15 cellular contexts compared by ENCODE assay signal in genomic region chr7:99121496-99122021, GRCh38. TPM values are rescaled to one million over a fixed set of nuclear protein-coding genes. Genes with fewer than 3 reads are reported as not detected.
DNase-seq lines count a peak whose midpoint lies in the region; ATAC-seq, FAIRE-seq and TF ChIP-seq lines count a peak whose summit lies in the region.
"Had no signal": no experiment of that assay in that cellular context is flagged by ENCODE, and none has a peak within 500 bp of the region (broad histone marks: within the 10 kb centered on the region; RNA-seq: fewer than 3 reads in every experiment).

No MANE protein-coding gene starts in this region.

- DNase-seq in HepG2 (ENCODE audit: low spot score): no peak
- peak; percentile 90 for DNase-seq in fibroblast of villous mesenchyme (ENCODE audit: low read depth)
- DNase-seq in trophoblast cell: peak in 1 of 2 donors; percentile 35
- DNase-seq in aorta: peak in 1 of 2 donors; percentile 64
- no peak for DNase-seq in MG63
- DNase-seq in GM19238 (ENCODE audit: insufficient read length, low spot score): no peak
- DNase-seq in globus pallidus (ENCODE audit: low spot score): no peak
- DNase-seq: activated naive CD4-positive, alpha-beta T cell treated with anti-CD3 and anti-CD28 coated beads for 36 hours; cortex of kidney; islet precursor cell; thyroid gland had no signal

- no peak overlapping the region for H4K12ac ChIP-seq in trophoblast cell (ENCODE audit: low read depth, low read length)

- no peak overlapping the region for H2BK12ac ChIP-seq in trophoblast cell (ENCODE audit: low read length)

- H2AFZ ChIP-seq in HepG2 (ENCODE audit: low read length) (no peak overlapping the region), trophoblast cell (ENCODE audit: insufficient read depth, low read length, poor library complexity) (no peak overlapping the region)

- CTCF ChIA-PET in HepG2 (lab: Yijun Ruan, JAX; ENCODE audit: low intra/inter-chr PET ratio, low total read pairs): no interaction called here

- H3K4me2 ChIP-seq in HepG2 (ENCODE audit: low read depth, low read length) (no peak overlapping the region), trophoblast cell (ENCODE audit: low read length) (no peak overlapping the region)

- no peak overlapping the region for H3K27ac ChIP-seq in liver (ENCODE audit: low read depth in 1 of 2, low read length in 2 of 2)
- H3K27ac ChIP-seq in HepG2 (ENCODE audit: extremely low read length, insufficient read depth, low read length): no peak overlapping the region
- H3K27ac ChIP-seq in trophoblast cell (ENCODE audit: low read depth, low read length): no peak overlapping the region
- peak overlapping the region; percentile 2 to 80 for H3K27ac ChIP-seq in aorta (ENCODE audit: low read depth in 1 of 2, low read length in 2 of 2)
- H3K27ac ChIP-seq: thyroid gland had no signal

- TF ChIP-seq CTCF in liver (IDR thresholded peaks at IDR 0.05; ENCODE audit: low read depth, low read length, missing input control) (no peak), HepG2 (CRISPR knock-in tag; IDR thresholded peaks at IDR 0.05) (no peak), fibroblast of villous mesenchyme (IDR thresholded peaks at IDR 0.05; ENCODE audit: insufficient read depth, low read depth, low read length) (no peak)

- no peak overlapping the region for H2BK5ac ChIP-seq in trophoblast cell (ENCODE audit: low read depth, low read length, poor library complexity)

- no peak overlapping the region for H3K23ac ChIP-seq in trophoblast cell (ENCODE audit: low read length)

- TF ChIP-seq RAD21 in liver (IDR thresholded peaks at IDR 0.05): no peak
- no peak for TF ChIP-seq RAD21 in HepG2 (CRISPR knock-in tag; IDR thresholded peaks at IDR 0.05)

- 88% methylated on average over 13 of the region's 13 CpGs for WGBS in liver
- WGBS in HepG2 (ENCODE audit: low lambda C conversion rate): 95% methylated on average over 13 of the region's 13 CpGs
- no CpG with 5 or more reads among the region's 13 CpGs for WGBS in trophoblast cell (ENCODE audit: extremely low coverage, insufficient coverage, insufficient read length)
- WGBS in aorta, 2 donors: 13 to 14% methylated on average over 13 of the region's 13 CpGs

- H4K91ac ChIP-seq in trophoblast cell (ENCODE audit: low read depth, low read length): no peak overlapping the region

- H3K4me3 ChIP-seq in liver (ENCODE audit: low read depth in 1 of 3, low read length in 3 of 3) (no peak overlapping the region), HepG2 (replicated peaks in 1 of 3; ENCODE audit: insufficient read depth in 1 of 3, low read depth in 2 of 3, low read length in 3 of 3) (no peak overlapping the region), fibroblast of villous mesenchyme (ENCODE audit: low read depth, low read length) (peak overlapping the region; percentile 33), trophoblast cell (ENCODE audit: low read depth, low read length) (no peak overlapping the region), aorta (ENCODE audit: low read length in 2 of 2) (peak overlapping the region in 1 of 2 donors; percentile 21), MG63 (no peak overlapping the region)
- H3K4me3 ChIP-seq: thyroid gland had no signal

- BruUV-seq in HepG2 (replicated peaks; lab: Mats Ljungman, UMichigan): no TSS peak

- peak overlapping the region; percentile 38 for H3K4ac ChIP-seq in trophoblast cell (ENCODE audit: low read depth, low read length)

- H3K79me1 ChIP-seq in trophoblast cell (ENCODE audit: low read length): peaks cover 6% of the 10 kb centered on the region

- H4K20me1 ChIP-seq in HepG2 (ENCODE audit: insufficient read depth, low read length): 0 out of 2 replicates have a peak, but pooled peaks cover 3% of the 10 kb centered on the region

- no peak for FAIRE-seq in HepG2 (lab: Jason Lieb, UNC)
- FAIRE-seq: A204.1, frontal cortex, H1 had no signal

- H3K36me3 ChIP-seq in liver (ENCODE audit: control insufficient read depth in 4 of 4, insufficient read depth in 3 of 4, low read depth in 1 of 4, low read length in 3 of 4) (peaks cover 0 to 3% (median 0%) of the 10 kb centered on the region in 4 donors), HepG2 (replicated peaks in 1 of 2; ENCODE audit: control insufficient read depth in 1 of 2, insufficient read depth in 2 of 2, low read length in 2 of 2) (no peaks in the 10 kb centered on the region; a peak in 1 of 5 replicates), trophoblast cell (ENCODE audit: control insufficient read depth in 1 of 2, insufficient read depth in 2 of 2, low read length in 2 of 2) (peaks cover 3 to 6% of the 10 kb centered on the region in 2 experiments), aorta (ENCODE audit: control insufficient read depth in 1 of 2, insufficient read depth in 2 of 2, low read length in 1 of 2) (no peaks in the 10 kb centered on the region), MG63 (peaks cover 5% of the 10 kb centered on the region; the same call in 1 of the 2 replicates)
- H3K36me3 ChIP-seq: thyroid gland had no signal

- no peak overlapping the region for H2BK120ac ChIP-seq in trophoblast cell (ENCODE audit: insufficient read depth, low read length, poor library complexity)

- POLR2A ChIA-PET in HepG2 (lab: Yijun Ruan, JAX): no interaction called here

- in situ Hi-C loops in HepG2 (cut with HindIII; ENCODE audit: extremely low pct_ligation_motif_present, low pct_unique_long_range_greater_than_20kb): no loop called here

- intact Hi-C loops in HepG2 (cut with micrococcal nuclease; ENCODE audit: unreplicated experiment) (no loop called here), aorta (cut with DNase I) (no loop called here)

- no peak overlapping the region for H3K9ac ChIP-seq in liver (ENCODE audit: low read depth in 1 of 2, low read length in 2 of 2)
- H3K9ac ChIP-seq in HepG2 (ENCODE audit: insufficient read depth, low read depth, low read length): no peak overlapping the region
- no peak overlapping the region for H3K9ac ChIP-seq in trophoblast cell (ENCODE audit: low read length)

- no peak overlapping the region for H3K18ac ChIP-seq in trophoblast cell (ENCODE audit: low read length)

- H4K8ac ChIP-seq in trophoblast cell (ENCODE audit: low read depth, low read length): no peak overlapping the region

- H3K4me1 ChIP-seq in liver (ENCODE audit: control insufficient read depth in 4 of 4, insufficient read depth in 4 of 4, low read length in 3 of 4) (peaks cover 10 to 35% (median 28%) of the 10 kb centered on the region in 4 donors), HepG2 (ENCODE audit: insufficient read depth, low read length) (peaks cover 33% of the 10 kb centered on the region), trophoblast cell (ENCODE audit: control insufficient read depth in 1 of 2, insufficient read depth in 2 of 2, low read length in 2 of 2) (peaks cover 12 to 19% of the 10 kb centered on the region in 2 experiments), aorta (ENCODE audit: control insufficient read depth in 1 of 2, insufficient read depth in 2 of 2, low read length in 2 of 2) (peaks cover 4 to 9% of the 10 kb centered on the region in 2 donors)

- ATAC-seq in HepG2 (no peak), aorta (ENCODE audit: low FRiP score) (peak; percentile 83)

- TF ChIP-seq POLR2A in HepG2 (IDR thresholded peaks at IDR 0.05; ENCODE audit: insufficient read depth in 1 of 2, low read depth in 2 of 2, low read length in 2 of 2): no peak

- H2AK5ac ChIP-seq in trophoblast cell (ENCODE audit: low read length): no peak overlapping the region

- no peak for TF ChIP-seq EP300 in HepG2 (IDR thresholded peaks at IDR 0.05; ENCODE audit: low read depth in 2 of 2, low read length in 2 of 2)
- no peak for TF ChIP-seq EP300 in HepG2 (CRISPR knock-in tag; IDR thresholded peaks at IDR 0.05; ENCODE audit: borderline replicate concordance)

- H3K9me3 ChIP-seq in liver (ENCODE audit: control insufficient read depth in 4 of 4, low read length in 3 of 4) (no peaks in the 10 kb centered on the region), HepG2 (ENCODE audit: low read length) (no peaks in the 10 kb centered on the region), trophoblast cell (ENCODE audit: insufficient read depth, low read depth, low read length) (peaks cover 2% of the 10 kb centered on the region), aorta (ENCODE audit: control insufficient read depth, low read length) (no peaks in the 10 kb centered on the region), MG63 (no peaks in the 10 kb centered on the region)
- H3K9me3 ChIP-seq: thyroid gland had no signal

- H3K14ac ChIP-seq in trophoblast cell (ENCODE audit: low read length): no peak overlapping the region

- H3K79me2 ChIP-seq in HepG2 (ENCODE audit: insufficient read depth, low read length): peaks cover 49% of the 10 kb centered on the region
- H3K79me2 ChIP-seq in trophoblast cell (ENCODE audit: control insufficient read depth, insufficient read depth, low read length, poor library complexity): peaks cover 12% of the 10 kb centered on the region

- no peaks in the 10 kb centered on the region for H3K27me3 ChIP-seq in liver (ENCODE audit: control insufficient read depth in 4 of 4, insufficient read depth in 4 of 4, low read length in 3 of 4)
- no peaks in the 10 kb centered on the region for H3K27me3 ChIP-seq in HepG2 (ENCODE audit: control insufficient read depth in 1 of 2, insufficient read depth in 2 of 2, low read length in 2 of 2)
- no peaks in the 10 kb centered on the region for H3K27me3 ChIP-seq in trophoblast cell (ENCODE audit: insufficient read depth, low read length)
- H3K27me3 ChIP-seq in aorta (ENCODE audit: control insufficient read depth in 1 of 2, insufficient read depth in 2 of 2, low read length in 1 of 2): no peaks in the 10 kb centered on the region
- H3K27me3 ChIP-seq in MG63: no peaks in the 10 kb centered on the region
- H3K27me3 ChIP-seq: thyroid gland had no signal

RNA-seq across cellular contexts. Expression of gene SMURF1, which starts 22.3 kb away (rescaled TPM):
- total RNA-seq in liver (10 to 100 TPM in 1 of 2 donors, 1 to 10 TPM in 1; 6.2 to 16.8 TPM), HepG2 (2016; rRNA removed; fragmentation: Illumina TruSeq; extraction: Trizol) (11.1 and 12.0 TPM in 2 replicates), fibroblast of villous mesenchyme (28.7 and 29.8 TPM in 2 replicates), aorta (10 to 100 TPM; 37.1 to 47.9 TPM)
- polyA plus RNA-seq in liver (1 to 10 TPM; 2.9 to 5.6 TPM), HepG2 (2011; rRNA removed) (8.3 and 8.7 TPM in 2 replicates), aorta (10 to 100 TPM in 1 of 2 donors, 1 to 10 TPM in 1; 8.1 to 23.9 TPM)
- total RNA-seq in HepG2 (2016; cell fraction: cytosol; rRNA removed; fragmentation: Illumina TruSeq; extraction: Trizol; ENCODE audit: low read depth): 2.3 and 2.9 TPM in 2 replicates
- total RNA-seq in HepG2 (2016; cell fraction: insoluble cytoplasmic fraction; rRNA removed; fragmentation: Illumina TruSeq; extraction: Trizol): 8.8 and 11.5 TPM in 2 replicates
- total RNA-seq in HepG2 (2016; cell fraction: membrane; rRNA removed; fragmentation: Illumina TruSeq; extraction: Trizol): 6.2 and 6.6 TPM in 2 replicates
- total RNA-seq in HepG2 (2016; cell fraction: nucleus; rRNA removed; fragmentation: Illumina TruSeq; extraction: Trizol): 8.5 and 10.7 TPM in 2 replicates
- polyA plus RNA-seq in HepG2 (2011; cell fraction: cytosol; rRNA removed): 4.6 and 5.6 TPM in 2 replicates
- polyA plus RNA-seq in HepG2 (2011; cell fraction: nucleus; rRNA removed): 13.6 and 15.4 TPM in 2 replicates
- 10.1 and 10.6 TPM in 2 replicates for polyA plus RNA-seq in HepG2 (2012)
- 0.75 and 0.81 TPM in 2 replicates for polyA plus RNA-seq in HepG2 (2016; cell fraction: cytosol; fragmentation: Illumina TruSeq; extraction: Trizol; ENCODE audit: low read depth)
- 7.6 and 8.8 TPM in 2 replicates for polyA plus RNA-seq in HepG2 (2016; cell fraction: insoluble cytoplasmic fraction; fragmentation: Illumina TruSeq; extraction: Trizol; ENCODE audit: low read depth)
- polyA plus RNA-seq in HepG2 (2016; cell fraction: membrane; fragmentation: Illumina TruSeq; extraction: Trizol; ENCODE audit: low read depth): 1.8 and 2.7 TPM in 2 replicates
- polyA plus RNA-seq in HepG2 (2016; cell fraction: nucleus; fragmentation: Illumina TruSeq; extraction: Trizol; ENCODE audit: insufficient read depth, low read depth): 15.0 and 17.6 TPM in 2 replicates
- 9.8 and 14.1 TPM in 2 replicates for polyA minus RNA-seq in HepG2 (2011; rRNA and poly(A)+ RNA removed; ENCODE audit: low replicate concordance)
- 5.8 and 6.4 TPM in 2 replicates for polyA minus RNA-seq in HepG2 (2011; cell fraction: cytosol; rRNA and poly(A)+ RNA removed)
- 13.4 and 14.2 TPM in 2 replicates for polyA minus RNA-seq in HepG2 (2011; cell fraction: nucleus; rRNA and poly(A)+ RNA removed)
- 31.9 and 34.4 TPM in 2 replicates for polyA plus RNA-seq in trophoblast cell (2013)
- total RNA-seq in MG63 (2014; rRNA removed; shearing (Covaris generic); ENCODE audit: low replicate concordance): 14.2 and 15.5 TPM in 2 replicates

Comparison
In these comparisons a context has a peak if more than half of its experiments do, and no peak if none do; other contexts are left out.
1. H3K27ac ChIP-seq: peak in aorta (2 of 2); none in liver (0 of 2), HepG2 (single experiment) and trophoblast cell (single experiment).